2 cellular contexts compared by ENCODE assay signal in the genomic region with DNA sequence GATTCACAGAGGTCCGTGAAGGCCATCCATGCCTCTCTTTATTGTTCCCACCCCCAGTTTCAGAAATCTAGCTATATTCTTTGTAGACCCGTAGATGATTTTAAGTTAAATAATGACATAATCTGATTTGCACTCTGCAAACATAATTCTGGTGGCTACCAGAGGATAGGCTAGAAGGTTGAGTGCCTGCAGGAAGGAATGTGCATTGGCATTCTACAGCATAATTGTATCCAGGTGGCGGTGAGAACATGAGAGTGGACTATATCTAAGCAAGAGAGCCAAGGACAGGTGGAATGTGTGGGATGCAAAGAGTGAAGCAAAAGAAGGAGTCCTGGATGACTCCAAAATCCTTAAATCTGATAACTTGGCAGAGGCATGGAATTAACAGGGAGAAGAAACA.
A peak's percentile ranks its signal among the peaks of the same experiment; 100 is the strongest.
TF ChIP-seq lines count a peak whose summit lies in the region.

No MANE protein-coding gene starts in this region.

TF ChIP-seq in IMR-90, 13 proteins besides CTCF, POLR2A, EP300 and RAD21:
- TF ChIP-seq NFE2L2 (IDR thresholded peaks at IDR 0.05; ENCODE audit: low read depth, low read length) (no peak), CEBPB (IDR thresholded peaks at IDR 0.05; ENCODE audit: low read depth, low read length) (no peak), MAZ (IDR thresholded peaks at IDR 0.05; ENCODE audit: borderline replicate concordance, low read depth, low read length) (no peak), RFX5 (IDR thresholded peaks at IDR 0.05; ENCODE audit: low read depth, low read length) (no peak), RCOR1 (IDR thresholded peaks at IDR 0.05; ENCODE audit: insufficient replicate concordance, low read length) (no peak), MAFK (IDR thresholded peaks at IDR 0.05; ENCODE audit: low read depth, low read length) (no peak), BHLHE40 (IDR thresholded peaks at IDR 0.05; ENCODE audit: low read depth, low read length) (no peak), ELK1 (IDR thresholded peaks at IDR 0.05; ENCODE audit: borderline replicate concordance, low read depth, low read length) (no peak), FOS (IDR thresholded peaks at IDR 0.05; ENCODE audit: low read depth, low read length) (no peak), SMC3 (IDR thresholded peaks at IDR 0.05; ENCODE audit: low read depth, low read length) (no peak), MXI1 (IDR thresholded peaks at IDR 0.05; ENCODE audit: borderline replicate concordance, low read depth, low read length) (no peak), CHD1 (IDR thresholded peaks at IDR 0.05; ENCODE audit: low read depth, low read length) (no peak)
- TF ChIP-seq, protein P1, sequence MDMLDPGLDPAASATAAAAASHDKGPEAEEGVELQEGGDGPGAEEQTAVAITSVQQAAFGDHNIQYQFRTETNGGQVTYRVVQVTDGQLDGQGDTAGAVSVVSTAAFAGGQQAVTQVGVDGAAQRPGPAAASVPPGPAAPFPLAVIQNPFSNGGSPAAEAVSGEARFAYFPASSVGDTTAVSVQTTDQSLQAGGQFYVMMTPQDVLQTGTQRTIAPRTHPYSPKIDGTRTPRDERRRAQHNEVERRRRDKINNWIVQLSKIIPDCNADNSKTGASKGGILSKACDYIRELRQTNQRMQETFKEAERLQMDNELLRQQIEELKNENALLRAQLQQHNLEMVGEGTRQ (IDR thresholded peaks at IDR 0.05; ENCODE audit: low read depth, low read length), result no peak

TF ChIP-seq in H1, 55 proteins besides CTCF, POLR2A, EP300 and RAD21:
- TF ChIP-seq TEAD4 (IDR thresholded peaks at IDR 0.05; ENCODE audit: low read depth, low read length) (peak; percentile 68; the same call in 1 of the 2 replicates), CEBPB (IDR thresholded peaks at IDR 0.05; ENCODE audit: low read depth, low read length) (no peak)
